In the genomic region with DNA sequence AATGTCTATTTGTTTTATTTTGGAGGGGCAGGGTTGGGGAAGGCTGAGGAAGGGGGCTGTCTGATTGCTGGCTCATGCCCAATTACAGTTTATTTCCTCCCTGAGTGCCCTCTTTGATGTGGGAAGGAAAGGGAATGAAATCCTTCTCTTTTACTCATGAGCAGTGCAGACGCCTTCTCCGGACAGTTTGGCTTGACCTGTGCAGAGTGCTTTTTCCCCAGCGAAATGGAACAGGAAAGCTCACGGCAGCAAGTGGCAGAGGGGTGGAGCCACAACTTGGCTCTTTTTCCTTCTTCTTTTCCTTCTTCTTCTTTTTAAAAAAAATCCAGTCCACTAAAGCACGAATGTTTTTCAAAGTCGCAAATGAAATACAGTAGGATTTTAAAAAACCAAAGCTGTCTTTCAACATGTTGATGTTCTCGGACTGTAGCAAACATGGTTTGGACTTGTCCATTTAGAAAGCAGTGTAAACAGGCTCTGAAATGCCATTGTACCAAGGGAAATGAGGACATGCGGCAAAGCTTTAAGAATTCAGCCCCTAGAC, we compare ENCODE assay signal across 10 cellular contexts. TPM values are rescaled to one million over a fixed set of nuclear protein-coding genes. Genes with fewer than 3 reads are reported as not detected.
DNase-seq lines count a peak whose midpoint lies in the region; ATAC-seq and TF ChIP-seq lines count a peak whose summit lies in the region.
"Had no signal": no experiment of that assay in that cellular context is flagged by ENCODE, and none has a peak within 500 bp of the region (broad histone marks: within the 10 kb centered on the region; RNA-seq: fewer than 3 reads in every experiment).

No MANE protein-coding gene starts in this region.

- H3K36me3 Mint-ChIP-seq in CD14-positive monocyte = peaks cover 19 to 29% of the 10 kb centered on the region in 2 donors
- H3K36me3 Mint-ChIP-seq: CD4-positive, CD25-positive, alpha-beta regulatory T cell had no signal

- intact Hi-C loops in CD14-positive monocyte (cut with micrococcal nuclease) = loop anchor here in 1 of 2 donors (5.0 kb wide), 1 partner anchor 40 kb away; no protein-coding TSS in a partner anchor
- intact Hi-C loops in prostate gland (cut with DNase I) = no loop called here

- TF ChIP-seq CTCF in CD14-positive monocyte (IDR thresholded peaks at IDR 0.05) (no peak), fibroblast of the aortic adventitia (IDR thresholded peaks at IDR 0.05; ENCODE audit: insufficient read depth, low read length) (no peak), prostate gland (IDR thresholded peaks at IDR 0.05) (no peak)

- ATAC-seq in SK-N-SH treated with all-trans-retinoic acid at 6 μM for 48 hours = peak; percentile 64
- ATAC-seq in GM21723 (IDR thresholded peaks at IDR 0.05; ENCODE audit: unreplicated experiment) = no peak

- H3K9me3 Mint-ChIP-seq in CD14-positive monocyte = peaks cover 0 to 2% (median 0%) of the 10 kb centered on the region in 7 donors

- H3K27ac ChIP-seq in prostate gland = peak overlapping the region in 1 of 2 donors; percentile 6

- H3K4me3 ChIP-seq in fibroblast of the aortic adventitia (ENCODE audit: low read depth, low read length) = no peak overlapping the region
- H3K4me3 ChIP-seq in neuron (ENCODE audit: low read length) = peak overlapping the region; percentile 58
- H3K4me3 ChIP-seq in prostate gland = peak overlapping the region in 1 of 2 donors; percentile 24

- WGBS in prostate gland = 8% methylated on average over 8 of the region's 8 CpGs

- peak overlapping the region; percentile 76 to 83 for H3K4me3 Mint-ChIP-seq in CD14-positive monocyte
- H3K4me3 Mint-ChIP-seq: CD4-positive, CD25-positive, alpha-beta regulatory T cell had no signal

- peak overlapping the region; percentile 90 to 98 (median 96) for H3K27ac Mint-ChIP-seq in CD14-positive monocyte

- TF ChIP-seq POLR2A in prostate gland (IDR thresholded peaks at IDR 0.05) = no peak

- DNase-seq in CD14-positive monocyte (ENCODE audit: low spot score) (no peak), fibroblast of the aortic adventitia (ENCODE audit: low read depth) (peak; percentile 45), prostate gland (ENCODE audit: low spot score) (no peak), NCI-H526 treated with DMSO at 0.1 percent for 48 hours (lab: John Stamatoyannopoulos, UW) (no peak), DMS153 treated with DMSO at 0.1 percent for 48 hours (lab: John Stamatoyannopoulos, UW; ENCODE audit: unreplicated experiment) (no peak)
- DNase-seq: CD4-positive, CD25-positive, alpha-beta regulatory T cell; GOT3 had no signal

- H3K36me3 ChIP-seq in neuron (ENCODE audit: insufficient read depth, low read length) (no peaks in the 10 kb centered on the region), prostate gland (no peaks in the 10 kb centered on the region)

- H3K9me3 ChIP-seq in neuron (ENCODE audit: low read length) (no peaks in the 10 kb centered on the region), prostate gland (no peaks in the 10 kb centered on the region)

- no peaks in the 10 kb centered on the region for H3K27me3 ChIP-seq in neuron (ENCODE audit: insufficient read depth, low read length)
- no peaks in the 10 kb centered on the region for H3K27me3 ChIP-seq in prostate gland (replicated peaks; ENCODE audit: insufficient read depth)

- H3K4me1 ChIP-seq in neuron (ENCODE audit: insufficient read depth, low read length) (peaks cover 42% of the 10 kb centered on the region), prostate gland (replicated peaks) (no peaks in the 10 kb centered on the region)

- H3K27me3 Mint-ChIP-seq in CD14-positive monocyte (ENCODE audit: low read depth in 3 of 3) = no peaks in the 10 kb centered on the region

- H2AFZ ChIP-seq in neuron (ENCODE audit: low read depth, low read length) = peak overlapping the region; percentile 2

- H3K4me1 Mint-ChIP-seq in CD14-positive monocyte = peaks cover 83% of the 10 kb centered on the region
- H3K4me1 Mint-ChIP-seq: CD4-positive, CD25-positive, alpha-beta regulatory T cell had no signal

TF ChIP-seq in SK-N-SH treated with all-trans-retinoic acid at 6 μM for 48 hours, 23 proteins besides CTCF, POLR2A, EP300 and RAD21:
- no peak for TF ChIP-seq ZNF70 (CRISPR knock-in tag; IDR thresholded peaks at IDR 0.05)
- TF ChIP-seq ZFP3 (CRISPR knock-in tag; IDR thresholded peaks at IDR 0.05) = no peak
- no peak for TF ChIP-seq ZNF8 (CRISPR knock-in tag; IDR thresholded peaks at IDR 0.05)
- TF ChIP-seq, protein P1, sequence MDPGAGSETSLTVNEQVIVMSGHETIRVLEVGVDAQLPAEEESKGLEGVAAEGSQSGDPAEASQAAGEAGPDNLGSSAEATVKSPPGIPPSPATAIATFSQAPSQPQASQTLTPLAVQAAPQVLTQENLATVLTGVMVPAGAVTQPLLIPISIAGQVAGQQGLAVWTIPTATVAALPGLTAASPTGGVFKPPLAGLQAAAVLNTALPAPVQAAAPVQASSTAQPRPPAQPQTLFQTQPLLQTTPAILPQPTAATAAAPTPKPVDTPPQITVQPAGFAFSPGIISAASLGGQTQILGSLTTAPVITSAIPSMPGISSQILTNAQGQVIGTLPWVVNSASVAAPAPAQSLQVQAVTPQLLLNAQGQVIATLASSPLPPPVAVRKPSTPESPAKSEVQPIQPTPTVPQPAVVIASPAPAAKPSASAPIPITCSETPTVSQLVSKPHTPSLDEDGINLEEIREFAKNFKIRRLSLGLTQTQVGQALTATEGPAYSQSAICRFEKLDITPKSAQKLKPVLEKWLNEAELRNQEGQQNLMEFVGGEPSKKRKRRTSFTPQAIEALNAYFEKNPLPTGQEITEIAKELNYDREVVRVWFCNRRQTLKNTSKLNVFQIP (CRISPR knock-in tag; IDR thresholded peaks at IDR 0.05; ENCODE audit: borderline replicate concordance, low read depth) = no peak
- TF ChIP-seq ZC3H10 (CRISPR knock-in tag; IDR thresholded peaks at IDR 0.05) = no peak
- TF ChIP-seq TOX (CRISPR knock-in tag; IDR thresholded peaks at IDR 0.05; ENCODE audit: borderline replicate concordance) = no peak
- no peak for TF ChIP-seq ISL1 (CRISPR knock-in tag; IDR thresholded peaks at IDR 0.05)
- TF ChIP-seq, protein P2, sequence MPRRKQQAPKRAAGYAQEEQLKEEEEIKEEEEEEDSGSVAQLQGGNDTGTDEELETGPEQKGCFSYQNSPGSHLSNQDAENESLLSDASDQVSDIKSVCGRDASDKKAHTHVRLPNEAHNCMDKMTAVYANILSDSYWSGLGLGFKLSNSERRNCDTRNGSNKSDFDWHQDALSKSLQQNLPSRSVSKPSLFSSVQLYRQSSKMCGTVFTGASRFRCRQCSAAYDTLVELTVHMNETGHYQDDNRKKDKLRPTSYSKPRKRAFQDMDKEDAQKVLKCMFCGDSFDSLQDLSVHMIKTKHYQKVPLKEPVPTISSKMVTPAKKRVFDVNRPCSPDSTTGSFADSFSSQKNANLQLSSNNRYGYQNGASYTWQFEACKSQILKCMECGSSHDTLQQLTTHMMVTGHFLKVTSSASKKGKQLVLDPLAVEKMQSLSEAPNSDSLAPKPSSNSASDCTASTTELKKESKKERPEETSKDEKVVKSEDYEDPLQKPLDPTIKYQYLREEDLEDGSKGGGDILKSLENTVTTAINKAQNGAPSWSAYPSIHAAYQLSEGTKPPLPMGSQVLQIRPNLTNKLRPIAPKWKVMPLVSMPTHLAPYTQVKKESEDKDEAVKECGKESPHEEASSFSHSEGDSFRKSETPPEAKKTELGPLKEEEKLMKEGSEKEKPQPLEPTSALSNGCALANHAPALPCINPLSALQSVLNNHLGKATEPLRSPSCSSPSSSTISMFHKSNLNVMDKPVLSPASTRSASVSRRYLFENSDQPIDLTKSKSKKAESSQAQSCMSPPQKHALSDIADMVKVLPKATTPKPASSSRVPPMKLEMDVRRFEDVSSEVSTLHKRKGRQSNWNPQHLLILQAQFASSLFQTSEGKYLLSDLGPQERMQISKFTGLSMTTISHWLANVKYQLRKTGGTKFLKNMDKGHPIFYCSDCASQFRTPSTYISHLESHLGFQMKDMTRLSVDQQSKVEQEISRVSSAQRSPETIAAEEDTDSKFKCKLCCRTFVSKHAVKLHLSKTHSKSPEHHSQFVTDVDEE (CRISPR knock-in tag; IDR thresholded peaks at IDR 0.05) = no peak

RNA-seq across cellular contexts. Expression of a gene that starts 34.6 kb away (rescaled TPM):
- polyA plus RNA-seq in CD14-positive monocyte = 100 to 1,000 TPM; 348 to 367 TPM
- total RNA-seq in fibroblast of the aortic adventitia (ENCODE audit: low replicate concordance) = 68.4 and 90.4 TPM in 2 replicates
- total RNA-seq in prostate gland = 10 to 100 TPM in 1 of 2 donors, 1 to 10 TPM in 1; 7.7 to 86.9 TPM
